Comparison of ENCODE assay signal across 24 cellular contexts in the genomic region with DNA sequence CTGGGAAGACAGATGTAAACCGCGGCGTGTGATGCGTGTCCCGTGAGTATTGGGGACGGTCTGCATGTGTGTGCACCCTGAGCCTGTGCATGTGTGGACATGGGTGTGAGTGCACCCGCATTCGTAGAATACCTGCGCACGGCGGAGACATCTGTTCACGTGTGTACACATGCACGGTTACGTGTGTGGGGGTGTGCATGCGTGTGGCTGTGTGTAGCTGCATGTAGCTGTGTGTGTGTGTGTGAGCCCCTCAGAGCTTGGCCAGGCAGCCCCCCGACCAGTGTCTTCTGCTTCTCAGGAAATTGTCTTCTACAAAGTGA. TPM values are rescaled to one million over a fixed set of nuclear protein-coding genes. Genes with fewer than 3 reads are reported as not detected.
"Had no signal": no experiment of that assay in that cellular context is flagged by ENCODE, and none has a peak within 500 bp of the region (broad histone marks: within the 10 kb centered on the region; RNA-seq: fewer than 3 reads in every experiment).

No MANE protein-coding gene starts in this region.

- H3K36me3 ChIP-seq: gastroesophageal sphincter, left lung, transverse colon had no signal

- H3K4me3 ChIP-seq: body of pancreas, gastroesophageal sphincter, left lung, testis, transverse colon had no signal

- H3K27ac ChIP-seq: body of pancreas, gastroesophageal sphincter, left lung, testis, transverse colon had no signal

- H3K9me3 ChIP-seq: body of pancreas, gastroesophageal sphincter, left lung, SK-N-SH, testis, transverse colon had no signal

- H3K27me3 ChIP-seq: testis had no signal

- ATAC-seq: activated T-helper 17 cell treated with anti-CD3 and anti-CD28 coated beads, Interleukin-2, amount 50 U/mL, for 72 hours; body of pancreas; gastroesophageal sphincter; left lung; right cardiac atrium; WTC11 had no signal

- H3K4me1 ChIP-seq: body of pancreas, gastroesophageal sphincter, left lung, testis, transverse colon had no signal

- DNase-seq: activated CD4-positive, alpha-beta memory T cell treated with anti-CD3 and anti-CD28 coated beads, Interleukin-2, amount 10 ng/mL, durations not matched to agents 7 days and 5 days; activated CD4-positive, alpha-beta T cell treated with anti-CD3 and anti-CD28 coated beads for 1 hour; activated CD4-positive, alpha-beta T cell treated with anti-CD3 and anti-CD28 coated beads, Interleukin-2, amount 10 ng/mL, durations not matched to agents 7 days and 5 days; activated CD8-positive, alpha-beta memory T cell treated with anti-CD3 and anti-CD28 coated beads, Interleukin-2, amount 50 U/mL, for 48 hours; activated gamma-delta T cell treated with Interleukin-2 at 50 U/mL for 16 hours; activated T-cell treated with anti-CD3 and anti-CD28 coated beads, Interleukin-2, amount 50 U/mL, for 24 hours; body of pancreas; cerebellar nuclear complex; cortex of kidney; immature natural killer cell; naive B cell; occipital lobe; SK-N-SH; stimulated activated naive CD4-positive, alpha-beta T cell; T-helper 2 cell; testis; transverse colon had no signal

RNA-seq across cellular contexts. Expression of gene PDE6B, which starts 29.1 kb away (rescaled TPM):
- polyA plus RNA-seq: fibroblast of lung had no signal

RNA-seq across cellular contexts. Expression of gene SLC49A3, which starts 34.5 kb away (rescaled TPM):
- polyA plus RNA-seq: neural cell had no signal
